In the genomic region with DNA sequence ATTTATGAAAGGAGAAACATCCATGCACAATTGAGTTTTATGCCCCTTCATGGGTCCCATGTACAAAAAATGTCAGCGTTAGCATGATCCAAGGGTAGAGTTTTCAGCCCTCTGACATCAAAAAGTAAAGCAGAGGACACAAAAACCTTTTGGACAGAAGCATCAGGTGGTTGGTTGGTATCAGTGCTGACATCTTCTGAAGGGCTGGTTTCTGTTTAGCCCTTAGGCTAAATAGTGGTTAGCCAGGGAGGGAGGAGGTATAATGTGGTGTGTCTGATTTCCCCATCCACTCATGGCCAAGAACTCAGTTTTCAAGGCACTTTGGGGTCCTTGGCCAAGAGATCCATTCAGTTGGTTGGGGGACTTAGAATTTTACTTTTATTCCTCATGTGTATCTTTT, we compare ENCODE assay signal across 28 cellular contexts.
"Had no signal": no experiment of that assay in that cellular context is flagged by ENCODE, and none has a peak within 500 bp of the region (broad histone marks: within the 10 kb centered on the region; RNA-seq: fewer than 3 reads in every experiment).

No MANE protein-coding gene starts in this region.

- H3K9me3 Mint-ChIP-seq: activated naive CD4-positive, alpha-beta T cell treated with anti-CD3 and anti-CD28 coated beads, Interleukin-2, amount 50 U/mL, for 72 hours; effector memory CD8-positive, alpha-beta T cell had no signal

- H3K27ac ChIP-seq: brain microvascular endothelial cell, esophagus muscularis mucosa, heart left ventricle had no signal

- H3K4me1 Mint-ChIP-seq: activated naive CD4-positive, alpha-beta T cell treated with anti-CD3 and anti-CD28 coated beads, Interleukin-2, amount 10 ng/mL, durations not matched to agents 7 days and 5 days had no signal

- H3K27me3 ChIP-seq: brain microvascular endothelial cell, esophagus muscularis mucosa, heart left ventricle had no signal

- DNase-seq: activated CD4-positive, alpha-beta memory T cell treated with anti-CD3 and anti-CD28 coated beads, Interleukin-2, amount 10 ng/mL, durations not matched to agents 7 days and 5 days; activated CD4-positive, alpha-beta T cell treated with anti-CD3 and anti-CD28 coated beads for 36 hours; activated CD4-positive, alpha-beta T cell treated with anti-CD3 and anti-CD28 coated beads, Interleukin-2, amount 10 ng/mL, durations not matched to agents 7 days and 5 days; activated CD4-positive, alpha-beta T cell treated with anti-CD3 and anti-CD28 coated beads, Interleukin-2, amount 50 U/mL, for 4 hours; activated CD4-positive, CD25-positive, alpha-beta regulatory T cell; activated CD4-positive, CD25-positive, alpha-beta regulatory T cell treated with anti-CD3 and anti-CD28 coated beads, Interleukin-2, amount 50 U/mL, for 72 hours; activated CD8-positive, alpha-beta memory T cell treated with anti-CD3 and anti-CD28 coated beads, Interleukin-2, amount 50 U/mL, for 48 hours; activated gamma-delta T cell; activated naive CD4-positive, alpha-beta T cell; activated naive CD4-positive, alpha-beta T cell treated with anti-CD3 and anti-CD28 coated beads, Interleukin-2, amount 10 ng/mL, durations not matched to agents 7 days and 5 days; activated naive CD8-positive, alpha-beta T cell treated with anti-CD3 and anti-CD28 coated beads, Interleukin-2, amount 10 ng/mL, durations not matched to agents 7 days and 5 days; activated T-cell treated with anti-CD3 and anti-CD28 coated beads for 4 hours; activated T-cell treated with anti-CD3 and anti-CD28 coated beads, Interleukin-2, amount 50 U/mL, for 24 hours; activated T-cell treated with anti-CD3 and anti-CD28 coated beads, Interleukin-2, amount 50 U/mL, for 72 hours; anterior cingulate cortex; brain microvascular endothelial cell; caudate nucleus; cortex of kidney; dermis blood vessel endothelial cell; effector CD4-positive, alpha-beta T cell; effector memory CD8-positive, alpha-beta T cell; erythroblast; foreskin melanocyte; glutamatergic neuron; heart left ventricle; T-helper 2 cell had no signal

- H3K4me3 Mint-ChIP-seq: activated CD4-positive, alpha-beta memory T cell treated with anti-CD3 and anti-CD28 coated beads, Interleukin-2, amount 10 ng/mL, durations not matched to agents 7 days and 5 days; activated CD4-positive, alpha-beta T cell treated with anti-CD3 and anti-CD28 coated beads for 36 hours; activated CD4-positive, alpha-beta T cell treated with anti-CD3 and anti-CD28 coated beads, Interleukin-2, amount 10 ng/mL, durations not matched to agents 7 days and 5 days; activated naive CD4-positive, alpha-beta T cell treated with anti-CD3 and anti-CD28 coated beads, Interleukin-2, amount 10 ng/mL, durations not matched to agents 7 days and 5 days; activated naive CD8-positive, alpha-beta T cell treated with anti-CD3 and anti-CD28 coated beads, Interleukin-2, amount 10 ng/mL, durations not matched to agents 7 days and 5 days; activated T-cell treated with anti-CD3 and anti-CD28 coated beads, Interleukin-2, amount 50 U/mL, for 24 hours; activated T-cell treated with anti-CD3 and anti-CD28 coated beads, Interleukin-2, amount 50 U/mL, for 72 hours; effector memory CD8-positive, alpha-beta T cell had no signal

- H3K9me3 ChIP-seq: esophagus muscularis mucosa had no signal

- H3K4me1 ChIP-seq: esophagus muscularis mucosa, heart left ventricle had no signal

- H3K27me3 Mint-ChIP-seq: activated CD4-positive, alpha-beta memory T cell treated with anti-CD3 and anti-CD28 coated beads, Interleukin-2, amount 10 ng/mL, durations not matched to agents 7 days and 5 days; activated CD4-positive, alpha-beta T cell treated with anti-CD3 and anti-CD28 coated beads for 36 hours; activated CD4-positive, alpha-beta T cell treated with anti-CD3 and anti-CD28 coated beads, Interleukin-2, amount 10 ng/mL, durations not matched to agents 7 days and 5 days; activated naive CD4-positive, alpha-beta T cell treated with anti-CD3 and anti-CD28 coated beads, Interleukin-2, amount 10 ng/mL, durations not matched to agents 7 days and 5 days; activated naive CD8-positive, alpha-beta T cell treated with anti-CD3 and anti-CD28 coated beads, Interleukin-2, amount 10 ng/mL, durations not matched to agents 7 days and 5 days; activated T-cell treated with anti-CD3 and anti-CD28 coated beads, Interleukin-2, amount 50 U/mL, for 24 hours; effector memory CD8-positive, alpha-beta T cell had no signal

- H3K27ac Mint-ChIP-seq: activated CD4-positive, alpha-beta memory T cell treated with anti-CD3 and anti-CD28 coated beads, Interleukin-2, amount 10 ng/mL, durations not matched to agents 7 days and 5 days; activated CD4-positive, alpha-beta T cell treated with anti-CD3 and anti-CD28 coated beads for 36 hours; activated CD4-positive, alpha-beta T cell treated with anti-CD3 and anti-CD28 coated beads, Interleukin-2, amount 10 ng/mL, durations not matched to agents 7 days and 5 days; activated naive CD4-positive, alpha-beta T cell treated with anti-CD3 and anti-CD28 coated beads, Interleukin-2, amount 10 ng/mL, durations not matched to agents 7 days and 5 days; activated naive CD8-positive, alpha-beta T cell treated with anti-CD3 and anti-CD28 coated beads, Interleukin-2, amount 10 ng/mL, durations not matched to agents 7 days and 5 days; activated T-cell treated with anti-CD3 and anti-CD28 coated beads, Interleukin-2, amount 50 U/mL, for 24 hours; activated T-cell treated with anti-CD3 and anti-CD28 coated beads, Interleukin-2, amount 50 U/mL, for 72 hours; effector memory CD8-positive, alpha-beta T cell had no signal

- ATAC-seq: activated CD4-positive, alpha-beta T cell treated with anti-CD3 and anti-CD28 coated beads for 36 hours; activated naive CD4-positive, alpha-beta T cell treated with anti-CD3 and anti-CD28 coated beads, Interleukin-2, amount 50 U/mL, for 72 hours; activated T-cell treated with anti-CD3 and anti-CD28 coated beads, Interleukin-2, amount 50 U/mL, for 72 hours; effector memory CD8-positive, alpha-beta T cell; heart left ventricle had no signal

- H3K4me3 ChIP-seq: esophagus muscularis mucosa, heart left ventricle had no signal
